ENCODE assay signal across 11 cellular contexts in genomic region chr7:152054377-152055230, GRCh38. TPM values are rescaled to one million over a fixed set of nuclear protein-coding genes. Genes with fewer than 3 reads are reported as not detected.
A peak's percentile ranks its signal among the peaks of the same experiment; 100 is the strongest.
DNase-seq lines count a peak whose midpoint lies in the region; ATAC-seq, FAIRE-seq and TF ChIP-seq lines count a peak whose summit lies in the region.
"Had no signal": no experiment of that assay in that cellular context is flagged by ENCODE, and none has a peak within 500 bp of the region (broad histone marks: within the 10 kb centered on the region; RNA-seq: fewer than 3 reads in every experiment).

No MANE protein-coding gene starts in this region.

- H3K4me2 ChIP-seq in fibroblast of lung (ENCODE audit: extremely low read depth, insufficient read depth, low read length) = peak overlapping the region; percentile 37
- no peak overlapping the region for H3K4me2 ChIP-seq in mesenchymal stem cell (ENCODE audit: low read length, poor library complexity, severe bottlenecking)

- H3K4me3 ChIP-seq in breast epithelium (no peak overlapping the region), fibroblast of lung (replicated peaks in 1 of 4; ENCODE audit: control extremely low read depth in 1 of 4, insufficient read depth in 1 of 4, low read depth in 3 of 4, low read length in 4 of 4) (no peak overlapping the region), mesenchymal stem cell (ENCODE audit: insufficient read depth in 1 of 2, low read depth in 1 of 2, low read length in 2 of 2) (no peak overlapping the region)
- H3K4me3 ChIP-seq: colonic mucosa had no signal

- H2BK15ac ChIP-seq in mesenchymal stem cell (ENCODE audit: low read depth, poor library complexity, severe bottlenecking) = no peak overlapping the region

- TF ChIP-seq CTCF in MCF 10A (IDR thresholded peaks at IDR 0.05; ENCODE audit: unreplicated experiment) (no peak), breast epithelium (IDR thresholded peaks at IDR 0.05) (no peak), fibroblast of lung (conservative IDR thresholded peaks at IDR 0.05 in 1 of 2, IDR thresholded peaks at IDR 0.05 in 1 of 2; ENCODE audit: low read depth in 1 of 2, low read length in 2 of 2) (no peak)

- no peak overlapping the region for H2BK12ac ChIP-seq in mesenchymal stem cell (ENCODE audit: low read length in 2 of 2)

- DNase-seq in MCF 10A (ENCODE audit: unreplicated experiment) (peak; percentile 72), breast epithelium (ENCODE audit: low spot score in 2 of 2) (no peak), fibroblast of lung (ENCODE audit: low read depth in 2 of 2) (peak; percentile 70 to 85), mesenchymal stem cell (peak; percentile 49), GM12891 (ENCODE audit: insufficient read length, low spot score) (no peak), NCI-H748 (lab: John Stamatoyannopoulos, UW; ENCODE audit: unreplicated experiment) (no peak)
- DNase-seq in activated naive CD4-positive, alpha-beta T cell treated with anti-CD3 and anti-CD28 coated beads for 36 hours = no peak
- DNase-seq: 8988T, colonic mucosa, NCI-H1417 had no signal

- H4K91ac ChIP-seq in mesenchymal stem cell (ENCODE audit: low read length) = no peak overlapping the region

- 91% methylated on average over 5 of the region's 8 CpGs for WGBS in mesenchymal stem cell

- H4K20me1 ChIP-seq in fibroblast of lung (ENCODE audit: control insufficient read depth, extremely low read depth, insufficient read depth, low read length) = no peaks in the 10 kb centered on the region

- H3K36me3 Mint-ChIP-seq in MCF 10A (ENCODE audit: insufficient read depth, unreplicated experiment) = no peaks in the 10 kb centered on the region
- peaks cover 11% of the 10 kb centered on the region for H3K36me3 Mint-ChIP-seq in activated naive CD4-positive, alpha-beta T cell treated with anti-CD3 and anti-CD28 coated beads for 36 hours (ENCODE audit: low read depth)

- no TSS peak for BruUV-seq in MCF 10A (replicated peaks; lab: Mats Ljungman, UMichigan)

- no peak for FAIRE-seq in GM12891 (lab: Jason Lieb, UNC)

- CTCF ChIA-PET in MCF 10A (lab: Yijun Ruan, JAX) = interaction anchor here (0.7 to 0.9 kb wide), 3 partner anchors 9 to 284 kb away, joined by 3 to 4 read pairs (median 4); no protein-coding TSS in a partner anchor
- CTCF ChIA-PET in activated naive CD4-positive, alpha-beta T cell treated with anti-CD3 and anti-CD28 coated beads for 36 hours (lab: Charles Lee) = interaction anchor here (0.6 kb wide), 1 partner anchor 354 kb away, joined by 3 read pairs; no protein-coding TSS in a partner anchor

- H3K23ac ChIP-seq in mesenchymal stem cell (ENCODE audit: low read length in 2 of 2) = no peak overlapping the region

- no peak overlapping the region for H3K27ac Mint-ChIP-seq in MCF 10A (ENCODE audit: low read depth, unreplicated experiment)
- H3K27ac Mint-ChIP-seq in activated naive CD4-positive, alpha-beta T cell treated with anti-CD3 and anti-CD28 coated beads for 36 hours = no peak overlapping the region

- no peak overlapping the region for H2AK5ac ChIP-seq in mesenchymal stem cell (ENCODE audit: low read length, severe bottlenecking)

- no peak overlapping the region for H2BK5ac ChIP-seq in mesenchymal stem cell (ENCODE audit: low read depth, low read length, poor library complexity, severe bottlenecking)

- H3K27ac ChIP-seq in breast epithelium (no peak overlapping the region), fibroblast of lung (ENCODE audit: insufficient read depth, low read length) (peak overlapping the region; percentile 31), mesenchymal stem cell (ENCODE audit: low read length, poor library complexity, severe bottlenecking) (no peak overlapping the region)
- H3K27ac ChIP-seq: colonic mucosa had no signal

- H3K4me1 Mint-ChIP-seq in MCF 10A (ENCODE audit: insufficient read depth, unreplicated experiment) = peaks cover 5% of the 10 kb centered on the region
- H3K4me1 Mint-ChIP-seq in activated naive CD4-positive, alpha-beta T cell treated with anti-CD3 and anti-CD28 coated beads for 36 hours (ENCODE audit: low read depth) = peaks cover 3% of the 10 kb centered on the region

- H3K9ac ChIP-seq in fibroblast of lung (ENCODE audit: insufficient read depth, low read length) (no peak overlapping the region), mesenchymal stem cell (ENCODE audit: low read length) (peak overlapping the region; percentile 85)

- peaks cover 2% of the 10 kb centered on the region for H3K79me2 ChIP-seq in fibroblast of lung (ENCODE audit: control insufficient read depth, insufficient read depth, low read length)

- no peak overlapping the region for H3K4me3 Mint-ChIP-seq in MCF 10A (ENCODE audit: unreplicated experiment)
- H3K4me3 Mint-ChIP-seq in activated naive CD4-positive, alpha-beta T cell treated with anti-CD3 and anti-CD28 coated beads for 36 hours = no peak overlapping the region

- H3K4me1 ChIP-seq in breast epithelium (no peaks in the 10 kb centered on the region), fibroblast of lung (ENCODE audit: control insufficient read depth, extremely low read depth, insufficient read depth, low read length) (peaks cover 2% of the 10 kb centered on the region), mesenchymal stem cell (ENCODE audit: control insufficient read depth, insufficient read depth, low read depth, low read length) (peaks cover 7% of the 10 kb centered on the region)
- H3K4me1 ChIP-seq: colonic mucosa had no signal

- H4K8ac ChIP-seq in mesenchymal stem cell (ENCODE audit: low read length) = no peak overlapping the region

- no peaks in the 10 kb centered on the region for H3K9me3 ChIP-seq in breast epithelium
- H3K9me3 ChIP-seq in fibroblast of lung (ENCODE audit: control insufficient read depth, insufficient read depth, low read depth, low read length) = no peaks in the 10 kb centered on the region
- H3K9me3 ChIP-seq in mesenchymal stem cell (ENCODE audit: control insufficient read depth, low read length) = no peaks in the 10 kb centered on the region
- H3K9me3 ChIP-seq: colonic mucosa had no signal

- no peak for ATAC-seq in GM19328 (IDR thresholded peaks at IDR 0.05; ENCODE audit: unreplicated experiment)

- H2BK120ac ChIP-seq in mesenchymal stem cell (ENCODE audit: low read depth, low read length) = peak overlapping the region; percentile 5

- H3K9me3 Mint-ChIP-seq in MCF 10A (ENCODE audit: unreplicated experiment) = no peaks in the 10 kb centered on the region
- H3K9me3 Mint-ChIP-seq in activated naive CD4-positive, alpha-beta T cell treated with anti-CD3 and anti-CD28 coated beads for 36 hours = no peaks in the 10 kb centered on the region

- H3K36me3 ChIP-seq in breast epithelium = no peaks in the 10 kb centered on the region
- H3K36me3 ChIP-seq in fibroblast of lung (ENCODE audit: control insufficient read depth, insufficient read depth, low read length) = no peaks in the 10 kb centered on the region
- H3K36me3 ChIP-seq in mesenchymal stem cell (ENCODE audit: control insufficient read depth in 1 of 2, insufficient read depth in 2 of 2, low read depth in 1 of 2, low read length in 2 of 2) = peaks cover 0 to 3% of the 10 kb centered on the region in 2 experiments
- H3K36me3 ChIP-seq: colonic mucosa had no signal

- no peaks in the 10 kb centered on the region for H3K27me3 Mint-ChIP-seq in MCF 10A (ENCODE audit: insufficient read depth, unreplicated experiment)
- no peaks in the 10 kb centered on the region for H3K27me3 Mint-ChIP-seq in activated naive CD4-positive, alpha-beta T cell treated with anti-CD3 and anti-CD28 coated beads for 36 hours (ENCODE audit: low read depth)

- no peaks in the 10 kb centered on the region for H3K27me3 ChIP-seq in breast epithelium
- no peaks in the 10 kb centered on the region for H3K27me3 ChIP-seq in fibroblast of lung (ENCODE audit: control insufficient read depth, insufficient read depth, low read length)
- no peaks in the 10 kb centered on the region for H3K27me3 ChIP-seq in mesenchymal stem cell (ENCODE audit: control insufficient read depth in 1 of 2, insufficient read depth in 1 of 2, low read length in 2 of 2)
- H3K27me3 ChIP-seq: colonic mucosa had no signal

- H3K79me1 ChIP-seq in mesenchymal stem cell (replicated peaks; ENCODE audit: low read length, poor library complexity, severe bottlenecking) = peaks cover 25% of the 10 kb centered on the region

- peak overlapping the region; percentile 35 for H2AFZ ChIP-seq in fibroblast of lung (ENCODE audit: low read length)
- H2AFZ ChIP-seq in mesenchymal stem cell (ENCODE audit: low read depth, low read length) = no peak overlapping the region

- POLR2A ChIA-PET in MCF 10A (lab: Yijun Ruan, JAX) = interaction anchor here (0.6 to 1.2 kb wide), 3 partner anchors 14 to 346 kb away, joined by 3 to 4 read pairs (median 4); no protein-coding TSS in a partner anchor

- intact Hi-C loops in MCF 10A (cut with micrococcal nuclease) = no loop called here
- intact Hi-C loops in breast epithelium (cut with DNase I; ENCODE audit: low total_unique reads) = no loop called here
- intact Hi-C loops in activated naive CD4-positive, alpha-beta T cell treated with anti-CD3 and anti-CD28 coated beads for 36 hours (cut with micrococcal nuclease) = no loop called here

- H3K14ac ChIP-seq in mesenchymal stem cell (ENCODE audit: low read length in 2 of 2) = no peak overlapping the region

- H3K18ac ChIP-seq in mesenchymal stem cell (ENCODE audit: low read depth in 1 of 2, low read length in 2 of 2) = peak overlapping the region in 1 of 2 experiments; percentile 70

- H3K4ac ChIP-seq in mesenchymal stem cell (ENCODE audit: low read depth in 1 of 2, low read length in 2 of 2) = no peak overlapping the region

- TF ChIP-seq POLR2A in breast epithelium (IDR thresholded peaks at IDR 0.05) = no peak
- TF ChIP-seq POLR2A in GM12891 (IDR thresholded peaks at IDR 0.05; ENCODE audit: low read depth, low read length) = no peak

TF ChIP-seq in GM12891, 5 proteins besides CTCF, POLR2A, EP300 and RAD21:
- no peak for TF ChIP-seq POLR2AphosphoS5 (IDR thresholded peaks at IDR 0.05; ENCODE audit: low read depth, low read length)
- no peak for TF ChIP-seq TAF1 (IDR thresholded peaks at IDR 0.05; ENCODE audit: low read depth, low read length)
- no peak for TF ChIP-seq PAX5 (IDR thresholded peaks at IDR 0.05; ENCODE audit: insufficient read depth, low read length, severe bottlenecking)
- TF ChIP-seq POU2F2 (IDR thresholded peaks at IDR 0.05; ENCODE audit: low read depth, low read length) = no peak
- no peak for TF ChIP-seq SPI1 (IDR thresholded peaks at IDR 0.05; ENCODE audit: low read depth, low read length)

RNA-seq across cellular contexts. Expression of gene GALNT11, which starts 29.1 kb away (rescaled TPM):
- total RNA-seq in MCF 10A (2022) = 15.1 and 17.3 TPM in 2 replicates
- 10 to 100 TPM; 57.1 to 65.7 (median 58.7) TPM for total RNA-seq in breast epithelium
- total RNA-seq in fibroblast of lung = 32.4 and 43.8 TPM in 2 replicates
- 43.9 and 56.3 TPM in 2 replicates for polyA plus RNA-seq in fibroblast of lung
- polyA plus RNA-seq in fibroblast of lung (2012) = 26.2 and 30.6 TPM in 2 replicates
- polyA minus RNA-seq in fibroblast of lung (ENCODE audit: low replicate concordance) = 4.9 and 8.1 TPM in 2 replicates
- polyA plus RNA-seq in mesenchymal stem cell (2013, experiment 1 of 2) = 36.8 TPM
- polyA plus RNA-seq in mesenchymal stem cell (2013, experiment 2 of 2) = 40.9 TPM
- polyA plus RNA-seq in GM12891 (2012; ENCODE audit: low read depth, missing spikeins) = 6.5 TPM
- 10 to 100 TPM; 15.6 to 19.8 TPM for total RNA-seq in activated naive CD4-positive, alpha-beta T cell treated with anti-CD3 and anti-CD28 coated beads for 36 hours

Comparison
In these comparisons a context has a peak if more than half of its experiments do, and no peak if none do; other contexts are left out.
1. DNase-seq: peak in MCF 10A (single experiment), fibroblast of lung (2 of 2) and mesenchymal stem cell (single experiment); none in breast epithelium (0 of 2), GM12891 (single experiment), NCI-H748 (single experiment) and activated naive CD4-positive, alpha-beta T cell treated with anti-CD3 and anti-CD28 coated beads for 36 hours (single experiment).